ENCODE assay signal across 22 cellular contexts in genomic region chr6:100144991-100145390, GRCh38.
"Had no signal": no experiment of that assay in that cellular context is flagged by ENCODE, and none has a peak within 500 bp of the region (broad histone marks: within the 10 kb centered on the region; RNA-seq: fewer than 3 reads in every experiment).

No MANE protein-coding gene starts in this region.

- ATAC-seq: esophagus mucosa, gastrocnemius medialis, heart right ventricle, left cardiac atrium, left lung, left ventricle myocardium superior, lower lobe of right lung, mucosa of descending colon had no signal

- H3K4me3 ChIP-seq: coronary artery, dorsolateral prefrontal cortex, esophagus squamous epithelium, gastrocnemius medialis, heart right ventricle, left lung, lower lobe of right lung, mucosa of descending colon had no signal

- DNase-seq: dermis blood vessel endothelial cell; dorsolateral prefrontal cortex; effector CD4-positive, alpha-beta T cell; effector memory CD4-positive, alpha-beta T cell; erythroblast; esophagus squamous epithelium; foreskin fibroblast; foreskin melanocyte; gastrocnemius medialis; glutamatergic neuron; head of caudate nucleus; heart right ventricle; hippocampal formation; left cardiac atrium; left lung; left ventricle myocardium superior; lower lobe of right lung; mesenchymal stem cell; mucosa of descending colon; naive B cell had no signal
